10 cellular contexts compared by ENCODE assay signal in genomic region chr2:170818294-170819104, GRCh38. TPM values are rescaled to one million over a fixed set of nuclear protein-coding genes. Genes with fewer than 3 reads are reported as not detected.
A peak's percentile ranks its signal among the peaks of the same experiment; 100 is the strongest.
DNase-seq lines count a peak whose midpoint lies in the region; ATAC-seq and TF ChIP-seq lines count a peak whose summit lies in the region.
"Had no signal": no experiment of that assay in that cellular context is flagged by ENCODE, and none has a peak within 500 bp of the region (broad histone marks: within the 10 kb centered on the region; RNA-seq: fewer than 3 reads in every experiment).

No MANE protein-coding gene starts in this region.

- 3 to 5% methylated on average over 19 to 60 of the region's 60 CpGs for WGBS in endodermal cell (ENCODE audit: insufficient coverage in 1 of 2, insufficient read length in 1 of 2), 2 experiments
- 7% methylated on average over 57 of the region's 60 CpGs for WGBS in prostate gland

- in situ Hi-C loops in Panc1 (cut with HindIII; ENCODE audit: low pct_unique_long_range_greater_than_20kb, low sequenced_read_pairs): no loop called here

- peak overlapping the region; percentile 4 for H3K9ac ChIP-seq in endodermal cell (ENCODE audit: extremely low read depth, low read length, poor library complexity, severe bottlenecking)

- peaks cover 91% of the 10 kb centered on the region for H3K27me3 Mint-ChIP-seq in endodermal cell (ENCODE audit: insufficient read depth)

- peaks cover 7% of the 10 kb centered on the region for H3K36me3 Mint-ChIP-seq in endodermal cell (ENCODE audit: low read depth)

- peak; percentile 32 for DNase-seq in Daoy (ENCODE audit: low read depth)
- DNase-seq in Panc1 (ENCODE audit: low read depth, low spot score): no peak
- DNase-seq in endodermal cell: peak; percentile 78
- DNase-seq in prostate gland (ENCODE audit: low spot score): no peak
- DNase-seq in activated gamma-delta T cell treated with Interleukin-2 at 50 U/mL for 16 hours: no peak

- TF ChIP-seq CTCF in Panc1 (IDR thresholded peaks at IDR 0.05) (no peak), endodermal cell (conservative IDR thresholded peaks at IDR 0.05) (no peak), prostate gland (IDR thresholded peaks at IDR 0.05) (no peak)

- H3K27me3 ChIP-seq in Panc1 (ENCODE audit: control insufficient read depth, insufficient read depth, low read length) (no peaks in the 10 kb centered on the region; the same call in none of the 2 replicates), endodermal cell (ENCODE audit: control insufficient read depth, insufficient read depth, low read length, poor library complexity, severe bottlenecking) (peaks cover 75% of the 10 kb centered on the region), prostate gland (replicated peaks; ENCODE audit: insufficient read depth) (peaks cover 54% of the 10 kb centered on the region)

- H3K27ac Mint-ChIP-seq in endodermal cell: no peak overlapping the region

- peak overlapping the region; percentile 68 to 92 for H3K4me3 ChIP-seq in Panc1 (ENCODE audit: low read depth in 2 of 2, low read length in 2 of 2)
- peak overlapping the region; percentile 91 for H3K4me3 ChIP-seq in endodermal cell (ENCODE audit: low read length)
- peak overlapping the region; percentile 28 to 36 for H3K4me3 ChIP-seq in prostate gland

- H3K4me1 Mint-ChIP-seq in endodermal cell: peaks cover 37% of the 10 kb centered on the region

- POLR2A ChIA-PET in Panc1 (lab: Charles Lee): no interaction called here

- CTCF ChIA-PET in Panc1 (lab: Charles Lee): interaction anchor here (0.6 kb wide), 1 partner anchor 1114 kb away, joined by 3 read pairs; no protein-coding TSS in a partner anchor

- H3K4me3 Mint-ChIP-seq in endodermal cell: peak overlapping the region; percentile 70

- peaks cover 8% of the 10 kb centered on the region for H3K4me1 ChIP-seq in Panc1 (ENCODE audit: control insufficient read depth, insufficient read depth, low read length)
- H3K4me1 ChIP-seq in endodermal cell (ENCODE audit: control insufficient read depth, insufficient read depth, low read length): peaks cover 4% of the 10 kb centered on the region
- H3K4me1 ChIP-seq in prostate gland (replicated peaks): peaks cover 28% of the 10 kb centered on the region

- H3K9me3 ChIP-seq in Panc1 (ENCODE audit: control insufficient read depth, insufficient read depth, low read depth, low read length) (no peaks in the 10 kb centered on the region), endodermal cell (ENCODE audit: control insufficient read depth, low read length) (no peaks in the 10 kb centered on the region), prostate gland (no peaks in the 10 kb centered on the region)

- 0 out of 2 replicates have a peak overlapping the region, but pooled peaks have one; percentile 34 for H3K27ac ChIP-seq in Panc1 (ENCODE audit: low read length)
- H3K27ac ChIP-seq in endodermal cell (ENCODE audit: low read depth, low read length): no peak overlapping the region
- H3K27ac ChIP-seq in prostate gland: no peak overlapping the region

- intact Hi-C loops in Panc1 (cut with micrococcal nuclease; ENCODE audit: unreplicated experiment) (loop anchor here (5.0 to 10.0 kb wide), 3 partner anchors 104 to 581 kb away; partner anchors contain the start of gene SP5), prostate gland (cut with DNase I) (loop anchor here (10.0 kb wide), 1 partner anchor 324 kb away; no protein-coding TSS in a partner anchor)

- no peaks in the 10 kb centered on the region for H3K36me3 ChIP-seq in Panc1 (ENCODE audit: control insufficient read depth, insufficient read depth, low read length)
- H3K36me3 ChIP-seq in endodermal cell (ENCODE audit: control insufficient read depth, insufficient read depth, low read length): no peaks in the 10 kb centered on the region
- no peaks in the 10 kb centered on the region for H3K36me3 ChIP-seq in prostate gland

- TF ChIP-seq POLR2A in prostate gland (IDR thresholded peaks at IDR 0.05): no peak

- peak; percentile 37 for ATAC-seq in Panc1
- ATAC-seq in HG03159 (IDR thresholded peaks at IDR 0.05; ENCODE audit: unreplicated experiment): no peak
- no peak for ATAC-seq in HG02623 (IDR thresholded peaks at IDR 0.05; ENCODE audit: unreplicated experiment)
- no peak for ATAC-seq in GM21447 (IDR thresholded peaks at IDR 0.05; ENCODE audit: unreplicated experiment)

- BruUV-seq in Panc1 (replicated peaks; lab: Mats Ljungman, UMichigan): no TSS peak

- H3K9me3 Mint-ChIP-seq in endodermal cell: no peaks in the 10 kb centered on the region

RNA-seq across cellular contexts. Expression of gene GAD1, which starts 1.8 kb away (rescaled TPM):
- total RNA-seq in Daoy (2014; rRNA removed; shearing (Covaris generic)): 8.6 and 11.7 TPM in 2 replicates
- total RNA-seq in Panc1 (2021; ENCODE audit: unreplicated experiment) (12.5 TPM), endodermal cell (10 to 100 TPM; 12.8 to 26.3 TPM), prostate gland (10 to 100 TPM in 1 of 2 donors, 1 to 10 TPM in 1; 2.9 to 16.7 TPM)
- 10.1 TPM for polyA plus RNA-seq in Panc1 (2012; ENCODE audit: insufficient read length)
- 20.6 TPM for polyA plus RNA-seq in endodermal cell (2013, experiment 1 of 2)
- polyA plus RNA-seq in endodermal cell (2013, experiment 2 of 2): 21.4 TPM
- total RNA-seq: fibroblast of villous mesenchyme had no signal

RNA-seq across cellular contexts. Expression of gene ERICH2, which starts 48.3 kb away (rescaled TPM):
- total RNA-seq in Daoy (2014; rRNA removed; shearing (Covaris generic)): 0.42 TPM in 1 of 2 replicates, not detected in the other
- total RNA-seq in Panc1 (2021; ENCODE audit: unreplicated experiment) (0.74 TPM), endodermal cell (10 to 100 TPM in 1 of 2 donors, 1 to 10 TPM in 1; 9.6 to 18.3 TPM), prostate gland (under 1 TPM in 1 of 2 donors, not detected in 1; 0.73 TPM)
- 1.1 TPM for polyA plus RNA-seq in Panc1 (2012; ENCODE audit: insufficient read length)
- polyA plus RNA-seq in endodermal cell (2013, experiment 1 of 2): 1.5 TPM
- 1.8 TPM for polyA plus RNA-seq in endodermal cell (2013, experiment 2 of 2)
- total RNA-seq: fibroblast of villous mesenchyme, HT-29 had no signal

Comparison
In these comparisons a context has a peak if more than half of its experiments do, and no peak if none do; other contexts are left out.
1. DNase-seq: peak in Daoy (single experiment) and endodermal cell (single experiment); none in Panc1 (single experiment), prostate gland (single experiment) and activated gamma-delta T cell treated with Interleukin-2 at 50 U/mL for 16 hours (single experiment).
2. H3K4me3 ChIP-seq: peak in every context shown above with its lines; median percentile 91 in endodermal cell; 80 in Panc1; 32 in prostate gland.